9 cellular contexts compared by ENCODE assay signal in genomic region chr11:32435947-32436750, GRCh38. TPM values are rescaled to one million over a fixed set of nuclear protein-coding genes. Genes with fewer than 3 reads are reported as not detected.
DNase-seq lines count a peak whose midpoint lies in the region; ATAC-seq and TF ChIP-seq lines count a peak whose summit lies in the region.
"Had no signal": no experiment of that assay in that cellular context is flagged by ENCODE, and none has a peak within 500 bp of the region (broad histone marks: within the 10 kb centered on the region; RNA-seq: fewer than 3 reads in every experiment).

No MANE protein-coding gene starts in this region.

- H3K27ac Mint-ChIP-seq in activated CD8-positive, alpha-beta memory T cell treated with anti-CD3 and anti-CD28 coated beads, Interleukin-2, amount 10 ng/mL, durations not matched to agents 7 days and 5 days = peak overlapping the region; percentile 18
- H3K27ac Mint-ChIP-seq in activated CD8-positive, alpha-beta T cell treated with anti-CD3 and anti-CD28 coated beads for 36 hours = no peak overlapping the region

- H3K9ac ChIP-seq in iPS-15b (ENCODE audit: low read depth, low read length) = no peak overlapping the region

- no peaks in the 10 kb centered on the region for H3K36me3 ChIP-seq in iPS-15b (ENCODE audit: control insufficient read depth, insufficient read depth, low read length)
- no peaks in the 10 kb centered on the region for H3K36me3 ChIP-seq in thoracic aorta
- H3K36me3 ChIP-seq in tibial nerve = no peaks in the 10 kb centered on the region

- H3K27me3 ChIP-seq in iPS-15b (ENCODE audit: control insufficient read depth, insufficient read depth, low read length) (peaks cover 97% of the 10 kb centered on the region), thoracic aorta (replicated peaks; ENCODE audit: insufficient read depth) (peaks cover 11% of the 10 kb centered on the region), tibial nerve (peaks cover 3 to 100% of the 10 kb centered on the region in 2 donors)

- H3K27me3 Mint-ChIP-seq in activated CD8-positive, alpha-beta memory T cell treated with anti-CD3 and anti-CD28 coated beads, Interleukin-2, amount 10 ng/mL, durations not matched to agents 7 days and 5 days = peaks cover 90% of the 10 kb centered on the region
- H3K27me3 Mint-ChIP-seq in activated CD8-positive, alpha-beta T cell treated with anti-CD3 and anti-CD28 coated beads for 36 hours = peaks cover 80% of the 10 kb centered on the region

- CTCF ChIA-PET in activated CD8-positive, alpha-beta memory T cell treated with anti-CD3 and anti-CD28 coated beads, Interleukin-2, amount 10 ng/mL, durations not matched to agents 7 days and 5 days (lab: Charles Lee) = no interaction called here
- CTCF ChIA-PET in activated CD8-positive, alpha-beta T cell treated with anti-CD3 and anti-CD28 coated beads for 36 hours (lab: Charles Lee) = no interaction called here

- no peak for ATAC-seq in activated CD8-positive, alpha-beta memory T cell treated with anti-CD3 and anti-CD28 coated beads, Interleukin-2, amount 10 ng/mL, durations not matched to agents 7 days and 5 days
- no peak for ATAC-seq in activated CD8-positive, alpha-beta T cell treated with anti-CD3 and anti-CD28 coated beads for 36 hours
- no peak for ATAC-seq in thoracic aorta (ENCODE audit: insufficient number of reproducible peaks, low FRiP score, low read depth)

- POLR2A ChIA-PET in activated CD8-positive, alpha-beta T cell treated with anti-CD3 and anti-CD28 coated beads for 36 hours (lab: Charles Lee) = no interaction called here

- TF ChIP-seq CTCF in activated CD8-positive, alpha-beta T cell treated with anti-CD3 and anti-CD28 coated beads for 36 hours (IDR thresholded peaks at IDR 0.05) = no peak
- no peak for TF ChIP-seq CTCF in thoracic aorta (IDR thresholded peaks at IDR 0.05)
- no peak for TF ChIP-seq CTCF in tibial nerve (IDR thresholded peaks at IDR 0.05)

- no peaks in the 10 kb centered on the region for H3K9me3 Mint-ChIP-seq in activated CD8-positive, alpha-beta memory T cell treated with anti-CD3 and anti-CD28 coated beads, Interleukin-2, amount 10 ng/mL, durations not matched to agents 7 days and 5 days (ENCODE audit: low read depth)
- H3K9me3 Mint-ChIP-seq in activated CD8-positive, alpha-beta T cell treated with anti-CD3 and anti-CD28 coated beads for 36 hours = no peaks in the 10 kb centered on the region

- no peak for DNase-seq in activated CD8-positive, alpha-beta memory T cell treated with anti-CD3 and anti-CD28 coated beads, Interleukin-2, amount 10 ng/mL, durations not matched to agents 7 days and 5 days
- no peak for DNase-seq in activated CD8-positive, alpha-beta memory T cell treated with anti-CD3 and anti-CD28 coated beads for 24 hours
- DNase-seq in activated CD8-positive, alpha-beta T cell treated with anti-CD3 and anti-CD28 coated beads for 36 hours = no peak
- DNase-seq in thoracic aorta (ENCODE audit: low spot score) (no peak), tibial nerve (ENCODE audit: low spot score in 2 of 2) (no peak), NCI-H1436 treated with DMSO at 0.1 percent for 48 hours (lab: John Stamatoyannopoulos, UW) (no peak), hypothalamus (lab: John Stamatoyannopoulos, UW) (no peak)

- H3K9me3 ChIP-seq in iPS-15b (ENCODE audit: control insufficient read depth, insufficient read depth, low read length) (no peaks in the 10 kb centered on the region), thoracic aorta (no peaks in the 10 kb centered on the region), tibial nerve (no peaks in the 10 kb centered on the region)

- 3 to 4% methylated on average over 38 to 42 of the region's 42 CpGs for WGBS in tibial nerve, 2 donors

- no peak for TF ChIP-seq POLR2A in tibial nerve (IDR thresholded peaks at IDR 0.05)

- peaks cover 23% of the 10 kb centered on the region for H3K4me1 Mint-ChIP-seq in activated CD8-positive, alpha-beta memory T cell treated with anti-CD3 and anti-CD28 coated beads, Interleukin-2, amount 10 ng/mL, durations not matched to agents 7 days and 5 days
- peaks cover 31% of the 10 kb centered on the region for H3K4me1 Mint-ChIP-seq in activated CD8-positive, alpha-beta T cell treated with anti-CD3 and anti-CD28 coated beads for 36 hours (ENCODE audit: low read depth)

- H3K4me3 ChIP-seq in iPS-15b (ENCODE audit: low read depth, low read length) (peak overlapping the region; percentile 56), thoracic aorta (peak overlapping the region; percentile 27), tibial nerve (peak overlapping the region in 1 of 4 donors; percentile 41)

- H3K27ac ChIP-seq in thoracic aorta = no peak overlapping the region
- H3K27ac ChIP-seq in tibial nerve = no peak overlapping the region
- H3K27ac ChIP-seq: VCaP had no signal

- no peak for TF ChIP-seq EP300 in tibial nerve (IDR thresholded peaks at IDR 0.05)

- intact Hi-C loops in activated CD8-positive, alpha-beta T cell treated with anti-CD3 and anti-CD28 coated beads for 36 hours (cut with micrococcal nuclease) = loop anchor here (10.0 kb wide), 1 partner anchor 731 kb away; no protein-coding TSS in a partner anchor

- peak overlapping the region; percentile 19 for H3K4me3 Mint-ChIP-seq in activated CD8-positive, alpha-beta memory T cell treated with anti-CD3 and anti-CD28 coated beads, Interleukin-2, amount 10 ng/mL, durations not matched to agents 7 days and 5 days
- H3K4me3 Mint-ChIP-seq in activated CD8-positive, alpha-beta T cell treated with anti-CD3 and anti-CD28 coated beads for 36 hours = peak overlapping the region; percentile 32

- peaks cover 2% of the 10 kb centered on the region for H3K36me3 Mint-ChIP-seq in activated CD8-positive, alpha-beta memory T cell treated with anti-CD3 and anti-CD28 coated beads, Interleukin-2, amount 10 ng/mL, durations not matched to agents 7 days and 5 days
- H3K36me3 Mint-ChIP-seq in activated CD8-positive, alpha-beta T cell treated with anti-CD3 and anti-CD28 coated beads for 36 hours (ENCODE audit: low read depth) = no peaks in the 10 kb centered on the region

- H3K4me1 ChIP-seq in iPS-15b (ENCODE audit: control insufficient read depth, insufficient read depth, low read length) (peaks cover 5% of the 10 kb centered on the region), thoracic aorta (ENCODE audit: control insufficient read depth in 1 of 2, low read depth in 2 of 2) (peaks cover 6 to 31% of the 10 kb centered on the region in 2 donors), tibial nerve (peaks cover 0 to 69% (median 11%) of the 10 kb centered on the region in 4 donors)

RNA-seq across cellular contexts. Expression of gene WT1, which starts 0.8 kb away (rescaled TPM):
- not detected for total RNA-seq in activated CD8-positive, alpha-beta memory T cell treated with anti-CD3 and anti-CD28 coated beads, Interleukin-2, amount 10 ng/mL, durations not matched to agents 7 days and 5 days
- not detected for total RNA-seq in activated CD8-positive, alpha-beta T cell treated with anti-CD3 and anti-CD28 coated beads for 36 hours
- 1 to 10 TPM in 1 of 2 donors, not detected in 1; 1.1 TPM for total RNA-seq in thoracic aorta
- not detected for total RNA-seq in tibial nerve
